13 cellular contexts compared by ENCODE assay signal in the genomic region with DNA sequence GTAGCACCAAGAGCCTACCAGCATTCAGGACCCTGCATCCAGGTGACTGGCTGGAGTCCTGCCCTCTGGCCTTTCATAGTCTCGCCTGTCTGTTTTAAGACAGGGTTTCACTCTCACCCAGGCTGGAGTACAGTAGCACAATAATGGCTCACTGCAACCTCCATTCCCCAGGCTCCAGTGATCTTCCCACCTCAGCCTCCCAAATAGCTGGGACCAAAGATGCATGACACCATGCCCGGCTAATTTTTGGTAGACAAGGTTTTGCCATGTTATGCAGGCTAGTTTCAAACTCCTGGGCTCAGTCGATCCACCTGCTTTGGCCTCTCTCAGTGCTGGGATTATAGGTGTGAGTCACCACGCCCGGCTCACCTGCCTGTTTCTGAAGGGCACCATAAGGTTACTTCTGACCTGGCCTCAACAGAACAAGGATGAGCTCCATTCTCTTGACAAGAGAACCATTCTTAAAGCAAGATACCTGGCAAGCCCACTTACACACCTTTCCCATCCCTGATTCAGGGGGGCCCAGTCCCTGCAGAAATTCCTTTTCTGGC. TPM values are rescaled to one million over a fixed set of nuclear protein-coding genes. Genes with fewer than 3 reads are reported as not detected.
DNase-seq lines count a peak whose midpoint lies in the region; ATAC-seq and TF ChIP-seq lines count a peak whose summit lies in the region.
"Had no signal": no experiment of that assay in that cellular context is flagged by ENCODE, and none has a peak within 500 bp of the region (broad histone marks: within the 10 kb centered on the region; RNA-seq: fewer than 3 reads in every experiment).

No MANE protein-coding gene starts in this region.

- peaks cover 68% of the 10 kb centered on the region for H3K36me3 Mint-ChIP-seq in activated CD8-positive, alpha-beta T cell treated with anti-CD3 and anti-CD28 coated beads for 36 hours (ENCODE audit: low read depth)

- H3K4me1 Mint-ChIP-seq in stimulated activated naive CD8-positive, alpha-beta T cell treated with anti-CD3 and anti-CD28 coated beads, Interleukin-15, amount 100 ng/mL, for 72 hours = peaks cover 55% of the 10 kb centered on the region
- peaks cover 43% of the 10 kb centered on the region for H3K4me1 Mint-ChIP-seq in activated CD8-positive, alpha-beta T cell treated with anti-CD3 and anti-CD28 coated beads for 36 hours (ENCODE audit: low read depth)

- H3K9me3 Mint-ChIP-seq in stimulated activated naive CD8-positive, alpha-beta T cell treated with anti-CD3 and anti-CD28 coated beads, Interleukin-15, amount 100 ng/mL, for 72 hours = no peaks in the 10 kb centered on the region
- H3K9me3 Mint-ChIP-seq in activated CD8-positive, alpha-beta T cell treated with anti-CD3 and anti-CD28 coated beads for 36 hours = no peaks in the 10 kb centered on the region

- H3K4me3 Mint-ChIP-seq in stimulated activated naive CD8-positive, alpha-beta T cell treated with anti-CD3 and anti-CD28 coated beads, Interleukin-15, amount 100 ng/mL, for 72 hours = no peak overlapping the region
- no peak overlapping the region for H3K4me3 Mint-ChIP-seq in activated CD8-positive, alpha-beta T cell treated with anti-CD3 and anti-CD28 coated beads for 36 hours
- H3K4me3 Mint-ChIP-seq: B cell had no signal

- H3K27me3 Mint-ChIP-seq in stimulated activated naive CD8-positive, alpha-beta T cell treated with anti-CD3 and anti-CD28 coated beads, Interleukin-15, amount 100 ng/mL, for 72 hours = no peaks in the 10 kb centered on the region
- H3K27me3 Mint-ChIP-seq in activated CD8-positive, alpha-beta T cell treated with anti-CD3 and anti-CD28 coated beads for 36 hours = no peaks in the 10 kb centered on the region
- H3K27me3 Mint-ChIP-seq: B cell had no signal

- no peak for TF ChIP-seq CTCF in activated CD8-positive, alpha-beta T cell treated with anti-CD3 and anti-CD28 coated beads for 36 hours (IDR thresholded peaks at IDR 0.05)

- CTCF ChIA-PET in activated CD8-positive, alpha-beta T cell treated with anti-CD3 and anti-CD28 coated beads for 36 hours (lab: Charles Lee) = interaction anchor here (1.0 kb wide), 1 partner anchor 25 kb away, joined by 3 read pairs; no protein-coding TSS in a partner anchor

- POLR2A ChIA-PET in activated CD8-positive, alpha-beta T cell treated with anti-CD3 and anti-CD28 coated beads for 36 hours (lab: Charles Lee) = interaction anchor here (0.8 to 2.3 kb wide), 4 partner anchors 16 to 30 kb away, joined by 3 to 6 read pairs (median 3); no protein-coding TSS in a partner anchor

- no peak overlapping the region for H3K27ac Mint-ChIP-seq in stimulated activated naive CD8-positive, alpha-beta T cell treated with anti-CD3 and anti-CD28 coated beads, Interleukin-15, amount 100 ng/mL, for 72 hours
- peak overlapping the region; percentile 84 for H3K27ac Mint-ChIP-seq in activated CD8-positive, alpha-beta T cell treated with anti-CD3 and anti-CD28 coated beads for 36 hours
- H3K27ac Mint-ChIP-seq: B cell had no signal

- ATAC-seq in stimulated activated naive CD8-positive, alpha-beta T cell treated with anti-CD3 and anti-CD28 coated beads, Interleukin-15, amount 100 ng/mL, for 72 hours = peak; percentile 22
- ATAC-seq in stimulated activated naive CD8-positive, alpha-beta T cell treated with anti-CD3 and anti-CD28 coated beads, Interleukin-15, Interleukin-2, amounts not matched to agents 100 U/mL and 50 U/mL, for 24 hours = no peak
- ATAC-seq in activated CD8-positive, alpha-beta T cell treated with anti-CD3 and anti-CD28 coated beads for 36 hours = peak; percentile 17
- ATAC-seq in esophagus mucosa (peak; percentile 63), HG02642 (IDR thresholded peaks at IDR 0.05; ENCODE audit: poor library complexity, unreplicated experiment) (no peak)

- intact Hi-C loops in activated CD8-positive, alpha-beta T cell treated with anti-CD3 and anti-CD28 coated beads for 36 hours (cut with micrococcal nuclease) = no loop called here

- no peak for DNase-seq in stimulated activated naive CD8-positive, alpha-beta T cell treated with anti-CD3 and anti-CD28 coated beads, Interleukin-15, amount 100 ng/mL, for 72 hours
- DNase-seq in stimulated activated naive CD8-positive, alpha-beta T cell treated with anti-CD3 and anti-CD28 coated beads, Interleukin-15, Interleukin-2, amounts not matched to agents 100 U/mL and 50 U/mL, for 24 hours = no peak
- no peak for DNase-seq in activated CD8-positive, alpha-beta T cell treated with anti-CD3 and anti-CD28 coated beads for 36 hours
- DNase-seq in NOMO-1 (lab: John Stamatoyannopoulos, UW; ENCODE audit: unreplicated experiment in 2 of 2) (no peak), EL (no peak), NCI-H187 treated with DMSO at 0.1 percent for 48 hours (lab: John Stamatoyannopoulos, UW) (no peak)
- DNase-seq: activated CD8-positive, alpha-beta memory T cell treated with anti-CD3 and anti-CD28 coated beads, Interleukin-2, amount 50 U/mL, for 48 hours; MM.1S; SIG-M5; trophoblast cell had no signal

RNA-seq across cellular contexts. Expression of a gene that starts 6.7 kb away (rescaled TPM):
- 1,000 to 10,000 TPM; 1,299 to 1,356 TPM for total RNA-seq in activated CD8-positive, alpha-beta T cell treated with anti-CD3 and anti-CD28 coated beads for 36 hours
- total RNA-seq in esophagus mucosa = 1,216 TPM

RNA-seq across cellular contexts. Expression of a gene that starts 31.6 kb away (rescaled TPM):
- 10 to 100 TPM; 10.3 to 11.3 TPM for total RNA-seq in activated CD8-positive, alpha-beta T cell treated with anti-CD3 and anti-CD28 coated beads for 36 hours
- 2.9 TPM for total RNA-seq in esophagus mucosa

RNA-seq across cellular contexts. Expression of a gene that starts 35.3 kb away (rescaled TPM):
- total RNA-seq in activated CD8-positive, alpha-beta T cell treated with anti-CD3 and anti-CD28 coated beads for 36 hours = not detected
- total RNA-seq in esophagus mucosa = not detected
- total RNA-seq: B cell had no signal

Comparison
In these comparisons a context has a peak if more than half of its experiments do, and no peak if none do; other contexts are left out.
1. ATAC-seq: peak in stimulated activated naive CD8-positive, alpha-beta T cell treated with anti-CD3 and anti-CD28 coated beads, Interleukin-15, amount 100 ng/mL, for 72 hours (single experiment), activated CD8-positive, alpha-beta T cell treated with anti-CD3 and anti-CD28 coated beads for 36 hours (single experiment) and esophagus mucosa (single experiment); none in stimulated activated naive CD8-positive, alpha-beta T cell treated with anti-CD3 and anti-CD28 coated beads, Interleukin-15, Interleukin-2, amounts not matched to agents 100 U/mL and 50 U/mL, for 24 hours (single experiment) and HG02642 (single experiment).